Comparison of ENCODE assay signal across 17 cellular contexts in genomic region chr3:50622881-50623280, GRCh38. TPM values are rescaled to one million over a fixed set of nuclear protein-coding genes. Genes with fewer than 3 reads are reported as not detected.
DNase-seq lines count a peak whose midpoint lies in the region; ATAC-seq and TF ChIP-seq lines count a peak whose summit lies in the region.
"Had no signal": no experiment of that assay in that cellular context is flagged by ENCODE, and none has a peak within 500 bp of the region (broad histone marks: within the 10 kb centered on the region; RNA-seq: fewer than 3 reads in every experiment).

No MANE protein-coding gene starts in this region.

- H3K36me3 ChIP-seq in suprapubic skin = no peaks in the 10 kb centered on the region
- H3K36me3 ChIP-seq: MG63, SJCRH30 had no signal

- POLR2A ChIA-PET in activated CD4-positive, alpha-beta memory T cell treated with anti-CD3 and anti-CD28 coated beads, Interleukin-2, amount 10 ng/mL, durations not matched to agents 7 days and 5 days (lab: Charles Lee) = interaction anchor here (0.8 to 34.1 kb wide), 5 partner anchors 7 to 46 kb away, joined by 5 to 4963 read pairs (median 70); partner anchors contain the start of genes C3orf18 and HEMK1

- H3K4me1 Mint-ChIP-seq in activated naive CD4-positive, alpha-beta T cell treated with anti-CD3 and anti-CD28 coated beads, Interleukin-2, amount 50 U/mL, for 24 hours = peaks cover 93% of the 10 kb centered on the region
- peaks cover 89% of the 10 kb centered on the region for H3K4me1 Mint-ChIP-seq in activated CD4-positive, alpha-beta memory T cell treated with anti-CD3 and anti-CD28 coated beads, Interleukin-2, amount 10 ng/mL, durations not matched to agents 7 days and 5 days
- H3K4me1 Mint-ChIP-seq in immature natural killer cell = peaks cover 90 to 96% of the 10 kb centered on the region in 2 donors

- H3K4me3 Mint-ChIP-seq in activated naive CD4-positive, alpha-beta T cell treated with anti-CD3 and anti-CD28 coated beads, Interleukin-2, amount 50 U/mL, for 24 hours = peak overlapping the region; percentile 55
- H3K4me3 Mint-ChIP-seq in activated CD4-positive, alpha-beta memory T cell treated with anti-CD3 and anti-CD28 coated beads, Interleukin-2, amount 10 ng/mL, durations not matched to agents 7 days and 5 days = peak overlapping the region; percentile 21
- H3K4me3 Mint-ChIP-seq in immature natural killer cell = peak overlapping the region in 2 of 5 donors; percentile 10 to 76

- no peak for ATAC-seq in HG02840 (IDR thresholded peaks at IDR 0.05; ENCODE audit: low FRiP score, unreplicated experiment)

- peak overlapping the region; percentile 63 for H3K27ac ChIP-seq in suprapubic skin
- H3K27ac ChIP-seq: SJCRH30 had no signal

- no peak overlapping the region for H3K4me3 ChIP-seq in suprapubic skin
- H3K4me3 ChIP-seq: MG63, SJCRH30 had no signal

- TF ChIP-seq CTCF in suprapubic skin (IDR thresholded peaks at IDR 0.05) = no peak

- CTCF ChIA-PET in activated CD4-positive, alpha-beta memory T cell treated with anti-CD3 and anti-CD28 coated beads, Interleukin-2, amount 10 ng/mL, durations not matched to agents 7 days and 5 days (lab: Charles Lee) = interaction anchor here (0.9 to 4.0 kb wide), 3 partner anchors 30 to 72 kb away, joined by 3 to 17 read pairs (median 3); no protein-coding TSS in a partner anchor

- H3K27me3 Mint-ChIP-seq in activated naive CD4-positive, alpha-beta T cell treated with anti-CD3 and anti-CD28 coated beads, Interleukin-2, amount 50 U/mL, for 24 hours = no peaks in the 10 kb centered on the region
- H3K27me3 Mint-ChIP-seq in activated CD4-positive, alpha-beta memory T cell treated with anti-CD3 and anti-CD28 coated beads, Interleukin-2, amount 10 ng/mL, durations not matched to agents 7 days and 5 days = no peaks in the 10 kb centered on the region
- peaks cover 0 to 2% (median 0%) of the 10 kb centered on the region in 3 donors for H3K27me3 Mint-ChIP-seq in immature natural killer cell (ENCODE audit: low read depth in 3 of 3)

- TF ChIP-seq POLR2A in suprapubic skin (IDR thresholded peaks at IDR 0.05) = no peak

- H3K9me3 Mint-ChIP-seq in activated naive CD4-positive, alpha-beta T cell treated with anti-CD3 and anti-CD28 coated beads, Interleukin-2, amount 50 U/mL, for 24 hours = no peaks in the 10 kb centered on the region
- no peaks in the 10 kb centered on the region for H3K9me3 Mint-ChIP-seq in activated CD4-positive, alpha-beta memory T cell treated with anti-CD3 and anti-CD28 coated beads, Interleukin-2, amount 10 ng/mL, durations not matched to agents 7 days and 5 days
- H3K9me3 Mint-ChIP-seq in immature natural killer cell = no peaks in the 10 kb centered on the region

- H3K27me3 ChIP-seq in suprapubic skin = no peaks in the 10 kb centered on the region
- H3K27me3 ChIP-seq: MG63, SJCRH30 had no signal

- H3K36me3 Mint-ChIP-seq in activated naive CD4-positive, alpha-beta T cell treated with anti-CD3 and anti-CD28 coated beads, Interleukin-2, amount 50 U/mL, for 24 hours = peaks cover 2% of the 10 kb centered on the region
- H3K36me3 Mint-ChIP-seq in activated CD4-positive, alpha-beta memory T cell treated with anti-CD3 and anti-CD28 coated beads, Interleukin-2, amount 10 ng/mL, durations not matched to agents 7 days and 5 days (ENCODE audit: low read depth) = peaks cover 80% of the 10 kb centered on the region
- peaks cover 0 to 4% (median 0%) of the 10 kb centered on the region in 3 donors for H3K36me3 Mint-ChIP-seq in immature natural killer cell

- peak overlapping the region; percentile 81 for H3K27ac Mint-ChIP-seq in activated naive CD4-positive, alpha-beta T cell treated with anti-CD3 and anti-CD28 coated beads, Interleukin-2, amount 50 U/mL, for 24 hours
- peak overlapping the region; percentile 92 for H3K27ac Mint-ChIP-seq in activated CD4-positive, alpha-beta memory T cell treated with anti-CD3 and anti-CD28 coated beads, Interleukin-2, amount 10 ng/mL, durations not matched to agents 7 days and 5 days
- peak overlapping the region; percentile 71 to 95 (median 90) for H3K27ac Mint-ChIP-seq in immature natural killer cell

- no peak for TF ChIP-seq EP300 in suprapubic skin (IDR thresholded peaks at IDR 0.05)

- no peaks in the 10 kb centered on the region for H3K9me3 ChIP-seq in suprapubic skin
- H3K9me3 ChIP-seq: MG63, SJCRH30 had no signal

- H3K4me1 ChIP-seq in suprapubic skin = peaks cover 86% of the 10 kb centered on the region
- H3K4me1 ChIP-seq: SJCRH30 had no signal

- no peak for DNase-seq in activated naive CD4-positive, alpha-beta T cell treated with Interleukin-2 at 50 U/mL for 16 hours
- no peak for DNase-seq in activated CD4-positive, alpha-beta memory T cell treated with anti-CD3 and anti-CD28 coated beads, Interleukin-2, amount 10 ng/mL, durations not matched to agents 7 days and 5 days
- DNase-seq in immature natural killer cell = no peak
- DNase-seq in suprapubic skin (ENCODE audit: low spot score in 2 of 2) = no peak
- DNase-seq in Ammon's horn (ENCODE audit: low spot score) = no peak
- DNase-seq in NCI-H748 treated with DMSO at 0.1 percent for 48 hours (lab: John Stamatoyannopoulos, UW) = no peak
- DNase-seq: aorta, erythroblast, GF-D8, HCEC 1CT, MG63, midbrain, NCI-H1694 treated with DMSO at 0.1 percent for 48 hours, NCI-H446 treated with DMSO at 0.1 percent for 48 hours, SJCRH30 had no signal

- WGBS in suprapubic skin = 69% methylated on average over 3 of the region's 3 CpGs

RNA-seq across cellular contexts. Expression of gene MAPKAPK3, which starts 5.9 kb away (rescaled TPM):
- total RNA-seq in activated CD4-positive, alpha-beta memory T cell treated with anti-CD3 and anti-CD28 coated beads, Interleukin-2, amount 10 ng/mL, durations not matched to agents 7 days and 5 days = 100 to 1,000 TPM; 146 to 157 TPM
- 10 to 100 TPM; 57.2 to 92.0 (median 91.2) TPM for polyA plus RNA-seq in immature natural killer cell
- total RNA-seq in suprapubic skin = 100 to 1,000 TPM in 2 of 4 donors, 10 to 100 TPM in 2; 71.5 to 120 (median 99.4) TPM

RNA-seq across cellular contexts. Expression of gene CISH, which starts 11.3 kb away (rescaled TPM):
- total RNA-seq in activated CD4-positive, alpha-beta memory T cell treated with anti-CD3 and anti-CD28 coated beads, Interleukin-2, amount 10 ng/mL, durations not matched to agents 7 days and 5 days = 100 to 1,000 TPM; 328 to 335 TPM
- 10 to 100 TPM in 1 of 3 donors, 1 to 10 TPM in 2; 4.5 to 23.2 (median 7.3) TPM for polyA plus RNA-seq in immature natural killer cell
- total RNA-seq in suprapubic skin = 10 to 100 TPM; 12.8 to 20.5 (median 14.7) TPM

RNA-seq across cellular contexts. Expression of gene DOCK3, which starts 51.8 kb away (rescaled TPM):
- 1 to 10 TPM; 1.6 to 1.7 TPM for total RNA-seq in activated CD4-positive, alpha-beta memory T cell treated with anti-CD3 and anti-CD28 coated beads, Interleukin-2, amount 10 ng/mL, durations not matched to agents 7 days and 5 days
- under 1 TPM in 2 of 3 donors, not detected in 1; 0.06 to 0.08 TPM for polyA plus RNA-seq in immature natural killer cell
- total RNA-seq in suprapubic skin = 1 to 10 TPM; 2.1 to 8.6 (median 2.9) TPM

RNA-seq across cellular contexts. Expression of gene HEMK1, which starts 53.6 kb away (rescaled TPM):
- 10 to 100 TPM; 49.6 to 50.1 TPM for total RNA-seq in activated CD4-positive, alpha-beta memory T cell treated with anti-CD3 and anti-CD28 coated beads, Interleukin-2, amount 10 ng/mL, durations not matched to agents 7 days and 5 days
- 10 to 100 TPM; 18.3 to 54.9 (median 29.7) TPM for polyA plus RNA-seq in immature natural killer cell
- 10 to 100 TPM in 1 of 4 donors, 1 to 10 TPM in 3; 3.8 to 10.6 (median 8.4) TPM for total RNA-seq in suprapubic skin

RNA-seq across cellular contexts. Expression of gene C3orf18, which starts 55.3 kb away (rescaled TPM):
- total RNA-seq in activated CD4-positive, alpha-beta memory T cell treated with anti-CD3 and anti-CD28 coated beads, Interleukin-2, amount 10 ng/mL, durations not matched to agents 7 days and 5 days = 10 to 100 TPM; 14.6 to 17.5 TPM
- polyA plus RNA-seq in immature natural killer cell = 10 to 100 TPM in 2 of 3 donors, 1 to 10 TPM in 1; 8.8 to 28.8 (median 11.5) TPM
- 1 to 10 TPM; 1.3 to 3.7 (median 2.2) TPM for total RNA-seq in suprapubic skin

Comparison
In these comparisons a context has a peak if more than half of its experiments do, and no peak if none do; other contexts are left out.
1. RNA of gene CISH, which starts 11.3 kb away (total RNA-seq): 328 to 335 TPM in activated CD4-positive, alpha-beta memory T cell treated with anti-CD3 and anti-CD28 coated beads, Interleukin-2, amount 10 ng/mL, durations not matched to agents 7 days and 5 days; 12.8 to 20.5 TPM in suprapubic skin; every median in the first group is over 10 times any median in the second.
2. Peak in every context shown above with its lines, with median percentiles within 50 percentile points of each other: H3K27ac Mint-ChIP-seq.